ENCODE assay signal across 16 cellular contexts in the genomic region with DNA sequence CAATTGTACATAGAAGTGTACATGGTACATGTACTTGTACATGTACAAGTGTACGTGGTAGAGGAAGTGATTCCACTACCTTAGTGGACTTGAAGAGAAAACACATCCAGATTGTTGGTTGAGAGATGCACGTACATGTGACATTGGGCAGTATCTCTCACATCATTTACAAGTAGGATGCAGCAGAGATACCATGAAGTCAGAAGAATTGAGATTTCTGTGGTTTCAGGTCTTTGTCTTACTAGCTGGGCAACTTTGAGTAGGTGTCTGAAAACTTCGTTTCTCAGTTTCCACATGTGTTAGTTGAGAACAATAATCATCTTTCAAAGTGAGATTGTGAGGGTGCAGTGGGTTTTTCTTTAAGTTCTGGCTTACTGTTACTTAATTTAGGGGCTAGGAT. TPM values are rescaled to one million over a fixed set of nuclear protein-coding genes. Genes with fewer than 3 reads are reported as not detected.
DNase-seq lines count a peak whose midpoint lies in the region; ATAC-seq and TF ChIP-seq lines count a peak whose summit lies in the region.
"Had no signal": no experiment of that assay in that cellular context is flagged by ENCODE, and none has a peak within 500 bp of the region (broad histone marks: within the 10 kb centered on the region; RNA-seq: fewer than 3 reads in every experiment).

No MANE protein-coding gene starts in this region.

- H2BK15ac ChIP-seq in mesenchymal stem cell (ENCODE audit: low read depth, poor library complexity, severe bottlenecking): no peak overlapping the region

- H3K9me3 Mint-ChIP-seq in GM23338: peaks cover 10% of the 10 kb centered on the region

- no peak overlapping the region for H3K23ac ChIP-seq in mesenchymal stem cell (ENCODE audit: low read length in 2 of 2)

- H3K27ac ChIP-seq in GM23338 (ENCODE audit: low read depth) (no peak overlapping the region), mesenchymal stem cell (ENCODE audit: low read length, poor library complexity, severe bottlenecking) (no peak overlapping the region)
- H3K27ac ChIP-seq: gastrocnemius medialis, lower lobe of right lung had no signal

- H2BK5ac ChIP-seq in mesenchymal stem cell (ENCODE audit: low read depth, low read length, poor library complexity, severe bottlenecking): no peak overlapping the region

- TF ChIP-seq CTCF in GM10266 (IDR thresholded peaks at IDR 0.05; ENCODE audit: control insufficient read depth, insufficient read depth, low read depth, missing control alignments) (no peak), GM23338 (conservative IDR thresholded peaks at IDR 0.05; ENCODE audit: low read depth in 2 of 2) (no peak)

- H3K79me2 ChIP-seq in GM23338 (replicated peaks; ENCODE audit: insufficient read depth): no peaks in the 10 kb centered on the region

- peaks cover 1% of the 10 kb centered on the region for H3K79me1 ChIP-seq in mesenchymal stem cell (replicated peaks; ENCODE audit: low read length, poor library complexity, severe bottlenecking)

- H3K4me3 ChIP-seq in GM23338: no peak overlapping the region
- no peak overlapping the region for H3K4me3 ChIP-seq in mesenchymal stem cell (ENCODE audit: insufficient read depth in 1 of 2, low read depth in 1 of 2, low read length in 2 of 2)
- H3K4me3 ChIP-seq: gastrocnemius medialis, lower lobe of right lung had no signal

- no peak overlapping the region for H3K14ac ChIP-seq in mesenchymal stem cell (ENCODE audit: low read length in 2 of 2)

- WGBS in mesenchymal stem cell: 90% methylated on average over 3 of the region's 3 CpGs

- no peak overlapping the region for H3K18ac ChIP-seq in mesenchymal stem cell (ENCODE audit: low read depth in 1 of 2, low read length in 2 of 2)

- no peak overlapping the region for H3K4me3 Mint-ChIP-seq in GM23338

- H3K4me2 ChIP-seq in GM23338 (no peak overlapping the region), mesenchymal stem cell (ENCODE audit: low read length, poor library complexity, severe bottlenecking) (no peak overlapping the region)

- no peaks in the 10 kb centered on the region for H3F3A ChIP-seq in GM23338 (replicated peaks; ENCODE audit: low read depth)

- no peaks in the 10 kb centered on the region for H3K9me3 ChIP-seq in mesenchymal stem cell (ENCODE audit: control insufficient read depth, low read length)
- H3K9me3 ChIP-seq: BE2C, gastrocnemius medialis, lower lobe of right lung had no signal

- H3K27me3 Mint-ChIP-seq in GM23338 (ENCODE audit: insufficient read depth, low read depth, poor library complexity): no peaks in the 10 kb centered on the region

- H4K91ac ChIP-seq in mesenchymal stem cell (ENCODE audit: low read length): no peak overlapping the region

- peaks cover 12% of the 10 kb centered on the region; the same call in 1 of the 3 replicates for H3K36me3 Mint-ChIP-seq in GM23338 (ENCODE audit: low read depth)

- ATAC-seq in GM19023 (IDR thresholded peaks at IDR 0.05; ENCODE audit: unreplicated experiment) (peak; percentile 96), HG02610 (IDR thresholded peaks at IDR 0.05; ENCODE audit: unreplicated experiment) (peak; percentile 91), HG03442 (IDR thresholded peaks at IDR 0.05; ENCODE audit: unreplicated experiment) (peak; percentile 98), GM23338 (no peak)
- ATAC-seq: gastrocnemius medialis, lower lobe of right lung had no signal

- H2AFZ ChIP-seq in GM23338 (no peak overlapping the region), mesenchymal stem cell (ENCODE audit: low read depth, low read length) (no peak overlapping the region)

- no peak overlapping the region for H3K4ac ChIP-seq in mesenchymal stem cell (ENCODE audit: low read depth in 1 of 2, low read length in 2 of 2)

- no peak overlapping the region for H2BK120ac ChIP-seq in mesenchymal stem cell (ENCODE audit: low read depth, low read length)

- H3K9me2 ChIP-seq in GM23338 (ENCODE audit: insufficient read depth): 0 out of 2 replicates have a peak, but pooled peaks cover 4% of the 10 kb centered on the region

- no peak overlapping the region for H2BK12ac ChIP-seq in mesenchymal stem cell (ENCODE audit: low read length in 2 of 2)

- no peaks in the 10 kb centered on the region for H3K4me1 Mint-ChIP-seq in GM23338

- peak; percentile 37 for DNase-seq in GM10266 (ENCODE audit: extremely low spot score)
- DNase-seq in NCI-H146 (lab: John Stamatoyannopoulos, UW): no peak
- DNase-seq in D341Med (ENCODE audit: low spot score): no peak
- no peak for DNase-seq in GM23338 (ENCODE audit: low spot score)
- DNase-seq in mesenchymal stem cell: no peak
- DNase-seq: activated CD8-positive, alpha-beta memory T cell treated with anti-CD3 and anti-CD28 coated beads, Interleukin-2, amount 50 U/mL, for 48 hours; BE2C; gastrocnemius medialis; KBM-7; lower lobe of right lung; NCI-H524 treated with DMSO at 0.1 percent for 48 hours; retina had no signal

- H4K20me1 ChIP-seq in GM23338 (replicated peaks; ENCODE audit: insufficient read depth): no peaks in the 10 kb centered on the region

- H3K36me3 ChIP-seq in GM23338 (ENCODE audit: insufficient read depth) (no peaks in the 10 kb centered on the region), mesenchymal stem cell (ENCODE audit: control insufficient read depth in 1 of 2, insufficient read depth in 2 of 2, low read depth in 1 of 2, low read length in 2 of 2) (no peaks in the 10 kb centered on the region)
- H3K36me3 ChIP-seq: BE2C, gastrocnemius medialis, lower lobe of right lung had no signal

- no peak overlapping the region for H2AK5ac ChIP-seq in mesenchymal stem cell (ENCODE audit: low read length, severe bottlenecking)

- H3K27me3 ChIP-seq in GM23338 (ENCODE audit: insufficient read depth) (no peaks in the 10 kb centered on the region), mesenchymal stem cell (ENCODE audit: control insufficient read depth in 1 of 2, insufficient read depth in 1 of 2, low read length in 2 of 2) (no peaks in the 10 kb centered on the region)
- H3K27me3 ChIP-seq: BE2C, gastrocnemius medialis had no signal

- H3K9ac ChIP-seq in mesenchymal stem cell (ENCODE audit: low read length): no peak overlapping the region

- H4K8ac ChIP-seq in mesenchymal stem cell (ENCODE audit: low read length): no peak overlapping the region

- no peak overlapping the region for H3K27ac Mint-ChIP-seq in GM23338

- no peaks in the 10 kb centered on the region for H3K4me1 ChIP-seq in GM23338 (ENCODE audit: insufficient read depth)
- H3K4me1 ChIP-seq in mesenchymal stem cell (ENCODE audit: control insufficient read depth, insufficient read depth, low read depth, low read length): no peaks in the 10 kb centered on the region
- H3K4me1 ChIP-seq: BE2C, gastrocnemius medialis, lower lobe of right lung had no signal

TF ChIP-seq in GM23338, 12 proteins besides CTCF, POLR2A, EP300 and RAD21 (continues in another document):
- no peak for TF ChIP-seq NANOG (IDR thresholded peaks at IDR 0.05; ENCODE audit: borderline replicate concordance)
- TF ChIP-seq POLR2AphosphoS5 (IDR thresholded peaks at IDR 0.05; ENCODE audit: low read depth): no peak
- TF ChIP-seq, protein P1, sequence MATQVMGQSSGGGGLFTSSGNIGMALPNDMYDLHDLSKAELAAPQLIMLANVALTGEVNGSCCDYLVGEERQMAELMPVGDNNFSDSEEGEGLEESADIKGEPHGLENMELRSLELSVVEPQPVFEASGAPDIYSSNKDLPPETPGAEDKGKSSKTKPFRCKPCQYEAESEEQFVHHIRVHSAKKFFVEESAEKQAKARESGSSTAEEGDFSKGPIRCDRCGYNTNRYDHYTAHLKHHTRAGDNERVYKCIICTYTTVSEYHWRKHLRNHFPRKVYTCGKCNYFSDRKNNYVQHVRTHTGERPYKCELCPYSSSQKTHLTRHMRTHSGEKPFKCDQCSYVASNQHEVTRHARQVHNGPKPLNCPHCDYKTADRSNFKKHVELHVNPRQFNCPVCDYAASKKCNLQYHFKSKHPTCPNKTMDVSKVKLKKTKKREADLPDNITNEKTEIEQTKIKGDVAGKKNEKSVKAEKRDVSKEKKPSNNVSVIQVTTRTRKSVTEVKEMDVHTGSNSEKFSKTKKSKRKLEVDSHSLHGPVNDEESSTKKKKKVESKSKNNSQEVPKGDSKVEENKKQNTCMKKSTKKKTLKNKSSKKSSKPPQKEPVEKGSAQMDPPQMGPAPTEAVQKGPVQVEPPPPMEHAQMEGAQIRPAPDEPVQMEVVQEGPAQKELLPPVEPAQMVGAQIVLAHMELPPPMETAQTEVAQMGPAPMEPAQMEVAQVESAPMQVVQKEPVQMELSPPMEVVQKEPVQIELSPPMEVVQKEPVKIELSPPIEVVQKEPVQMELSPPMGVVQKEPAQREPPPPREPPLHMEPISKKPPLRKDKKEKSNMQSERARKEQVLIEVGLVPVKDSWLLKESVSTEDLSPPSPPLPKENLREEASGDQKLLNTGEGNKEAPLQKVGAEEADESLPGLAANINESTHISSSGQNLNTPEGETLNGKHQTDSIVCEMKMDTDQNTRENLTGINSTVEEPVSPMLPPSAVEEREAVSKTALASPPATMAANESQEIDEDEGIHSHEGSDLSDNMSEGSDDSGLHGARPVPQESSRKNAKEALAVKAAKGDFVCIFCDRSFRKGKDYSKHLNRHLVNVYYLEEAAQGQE (IDR thresholded peaks at IDR 0.05; ENCODE audit: unreplicated experiment): no peak
- TF ChIP-seq ZNF114 (CRISPR knock-in tag; IDR thresholded peaks at IDR 0.05): no peak
- no peak for TF ChIP-seq STAT1 (IDR thresholded peaks at IDR 0.05; ENCODE audit: unreplicated experiment)
- TF ChIP-seq, protein P2, sequence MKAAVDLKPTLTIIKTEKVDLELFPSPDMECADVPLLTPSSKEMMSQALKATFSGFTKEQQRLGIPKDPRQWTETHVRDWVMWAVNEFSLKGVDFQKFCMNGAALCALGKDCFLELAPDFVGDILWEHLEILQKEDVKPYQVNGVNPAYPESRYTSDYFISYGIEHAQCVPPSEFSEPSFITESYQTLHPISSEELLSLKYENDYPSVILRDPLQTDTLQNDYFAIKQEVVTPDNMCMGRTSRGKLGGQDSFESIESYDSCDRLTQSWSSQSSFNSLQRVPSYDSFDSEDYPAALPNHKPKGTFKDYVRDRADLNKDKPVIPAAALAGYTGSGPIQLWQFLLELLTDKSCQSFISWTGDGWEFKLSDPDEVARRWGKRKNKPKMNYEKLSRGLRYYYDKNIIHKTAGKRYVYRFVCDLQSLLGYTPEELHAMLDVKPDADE (IDR thresholded peaks at IDR 0.05): no peak
- TF ChIP-seq EZH2 (IDR thresholded peaks at IDR 0.05; ENCODE audit: low read depth, unreplicated experiment): no peak
- TF ChIP-seq CREB1 (CRISPR knock-in tag; IDR thresholded peaks at IDR 0.05; ENCODE audit: low read depth): no peak
- TF ChIP-seq EZH2phosphoT487 (IDR thresholded peaks at IDR 0.05; ENCODE audit: unreplicated experiment): no peak
- no peak for TF ChIP-seq JUNB (IDR thresholded peaks at IDR 0.05; ENCODE audit: unreplicated experiment)

RNA-seq across cellular contexts. Expression of a gene that starts 21.5 kb away (rescaled TPM):
- total RNA-seq in GM23338 (2014; rRNA removed; shearing (Covaris generic)): 48.5 and 52.1 TPM in 2 replicates
- 16.3 and 16.6 TPM in 2 replicates for polyA plus RNA-seq in GM23338 (2016; fragmentation: Nextera tagmentation; extraction: Ambion mirVana)
- 22.9 TPM for polyA plus RNA-seq in mesenchymal stem cell (2013, experiment 1 of 2)
- polyA plus RNA-seq in mesenchymal stem cell (2013, experiment 2 of 2): 24.2 TPM

RNA-seq across cellular contexts. Expression of a gene that starts 44.7 kb away (rescaled TPM):
- not detected in 2 replicates for total RNA-seq in GM23338 (2014; rRNA removed; shearing (Covaris generic))
- not detected in 2 replicates for polyA plus RNA-seq in GM23338 (2016; fragmentation: Nextera tagmentation; extraction: Ambion mirVana)
- not detected for polyA plus RNA-seq in mesenchymal stem cell (2013, experiment 1 of 2)
- not detected for polyA plus RNA-seq in mesenchymal stem cell (2013, experiment 2 of 2)
- total RNA-seq: chondrocyte, gastrocnemius medialis, lower lobe of right lung had no signal
